Comparison of ENCODE assay signal across 12 cellular contexts in genomic region chr6:157571269-157571668, GRCh38.
A peak's percentile ranks its signal among the peaks of the same experiment; 100 is the strongest.
DNase-seq lines count a peak whose midpoint lies in the region; ATAC-seq and TF ChIP-seq lines count a peak whose summit lies in the region.
"Had no signal": no experiment of that assay in that cellular context is flagged by ENCODE, and none has a peak within 500 bp of the region (broad histone marks: within the 10 kb centered on the region; RNA-seq: fewer than 3 reads in every experiment).

No MANE protein-coding gene starts in this region.

- ATAC-seq in GM19324 (IDR thresholded peaks at IDR 0.05; ENCODE audit: low FRiP score, unreplicated experiment) = peak; percentile 62
- ATAC-seq in HG02759 (IDR thresholded peaks at IDR 0.05; ENCODE audit: unreplicated experiment) = peak; percentile 57
- no peak for ATAC-seq in foreskin keratinocyte
- ATAC-seq: HCT116 had no signal

- H3K27me3 ChIP-seq in BE2C = no peaks in the 10 kb centered on the region
- H3K27me3 ChIP-seq in foreskin keratinocyte = no peaks in the 10 kb centered on the region
- H3K27me3 ChIP-seq: brain microvascular endothelial cell had no signal

- H3K9me3 ChIP-seq in BE2C = no peaks in the 10 kb centered on the region

- no peak overlapping the region for H3K27ac ChIP-seq in foreskin keratinocyte
- H3K27ac ChIP-seq: brain microvascular endothelial cell had no signal

- H3K36me3 ChIP-seq in BE2C = no peaks in the 10 kb centered on the region
- H3K36me3 ChIP-seq: brain microvascular endothelial cell had no signal

- no peaks in the 10 kb centered on the region for H3K4me1 ChIP-seq in BE2C
- no peaks in the 10 kb centered on the region for H3K4me1 ChIP-seq in foreskin keratinocyte

- no peak for DNase-seq in BE2C
- DNase-seq in Jurkat, Clone E6-1 (ENCODE audit: low read depth, low spot score) = peak; percentile 42
- DNase-seq in foreskin keratinocyte = no peak
- no peak for DNase-seq in stimulated activated CD4-positive, alpha-beta T cell treated with anti-CD3 and anti-CD28 coated beads, Interleukin-12 subunit alpha, Interleukin-12 subunit beta, amount 100 ng/mL, for 4 hours
- no peak for DNase-seq in COLO668 (lab: John Stamatoyannopoulos, UW; ENCODE audit: unreplicated experiment)
- no peak for DNase-seq in amniotic stem cell (lab: John Stamatoyannopoulos, UW)
- DNase-seq: brain microvascular endothelial cell; erythroblast; stimulated activated naive CD4-positive, alpha-beta T cell had no signal

- TF ChIP-seq CTCF in BE2C (IDR thresholded peaks at IDR 0.05; ENCODE audit: low read depth, low read length) (peak; percentile 12; the same call in 1 of the 2 replicates), foreskin keratinocyte (conservative IDR thresholded peaks at IDR 0.05) (no peak)

- no peak overlapping the region for H3K4me3 ChIP-seq in BE2C (ENCODE audit: low read depth, low read length)
- H3K4me3 ChIP-seq in Jurkat, Clone E6-1 (ENCODE audit: low read length) = no peak overlapping the region
